In the genomic region with DNA sequence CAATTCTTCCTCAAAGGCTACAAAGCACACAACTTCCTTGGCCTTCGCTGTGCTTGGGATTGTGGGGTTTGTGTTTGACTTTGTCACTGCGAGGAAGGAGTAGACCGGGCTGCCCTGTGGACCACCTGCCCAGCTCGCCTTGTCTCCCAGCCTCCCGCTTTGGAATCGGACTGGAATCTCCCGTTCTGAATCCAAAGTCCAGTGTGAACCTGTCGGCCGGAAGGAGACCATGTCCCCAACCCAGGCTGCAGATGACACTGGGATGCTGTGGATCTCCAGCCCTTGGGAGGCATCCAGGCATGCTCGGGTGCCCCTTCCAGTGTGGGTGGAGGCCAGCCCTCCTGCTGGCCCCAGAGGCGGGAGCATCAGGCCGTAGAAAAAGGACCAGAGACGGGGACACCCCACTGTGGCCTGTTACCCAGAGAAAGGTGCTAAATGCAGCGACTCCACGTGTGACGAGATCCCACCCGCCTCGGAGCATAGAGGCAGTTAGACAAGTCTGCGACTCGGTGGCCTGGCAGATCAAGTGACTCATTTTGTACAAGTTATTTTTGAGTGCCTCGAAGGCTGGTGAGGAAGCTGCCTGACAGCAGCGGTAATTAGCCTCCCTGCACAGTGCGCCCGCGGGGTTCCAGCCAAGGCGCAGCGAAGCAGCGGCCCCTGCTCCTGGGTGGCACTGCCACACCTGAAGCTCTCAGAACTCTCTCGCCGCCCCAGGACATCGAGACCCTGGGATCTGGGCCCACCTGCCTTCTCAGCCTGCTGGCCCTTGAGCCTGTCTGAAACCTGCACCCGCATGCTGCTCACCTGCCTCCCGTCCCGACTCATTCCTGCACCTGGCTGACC, we compare ENCODE assay signal across 1 cellular context.
TF ChIP-seq lines count a peak whose summit lies in the region.

No MANE protein-coding gene starts in this region.

TF ChIP-seq in HepG2, 621 proteins besides CTCF, POLR2A, EP300 and RAD21 (continued from another document and continues in another):
- TF ChIP-seq ZBED4 (CRISPR knock-in tag; IDR thresholded peaks at IDR 0.05; ENCODE audit: borderline replicate concordance) (no peak), MED1 (CRISPR knock-in tag; IDR thresholded peaks at IDR 0.05) (peak; percentile 85), FOXA3 (CRISPR knock-in tag; IDR thresholded peaks at IDR 0.05) (peak; percentile 27; the same call in 1 of the 2 replicates), PHF21A (CRISPR knock-in tag; IDR thresholded peaks at IDR 0.05) (peak; percentile 88), MLX (CRISPR knock-in tag; IDR thresholded peaks at IDR 0.05) (no peak), FOXC1 (CRISPR knock-in tag; IDR thresholded peaks at IDR 0.05; ENCODE audit: borderline replicate concordance) (no peak), ZNF367 (CRISPR knock-in tag; IDR thresholded peaks at IDR 0.05; ENCODE audit: borderline replicate concordance) (no peak), MED13 (CRISPR knock-in tag; IDR thresholded peaks at IDR 0.05) (0 out of 2 replicates have a peak, but pooled peaks have one; percentile 34), HNF4A (CRISPR knock-in tag; IDR thresholded peaks at IDR 0.05) (peak; percentile 96), ZNF770 (CRISPR knock-in tag; IDR thresholded peaks at IDR 0.05) (peak; percentile 65), ZSCAN21 (CRISPR knock-in tag; IDR thresholded peaks at IDR 0.05; ENCODE audit: borderline replicate concordance) (peak; percentile 37; the same call in 1 of the 2 replicates), KDM5B (CRISPR knock-in tag; IDR thresholded peaks at IDR 0.05; ENCODE audit: borderline replicate concordance) (peak; percentile 43; the same call in 1 of the 2 replicates), ZNF292 (CRISPR knock-in tag; IDR thresholded peaks at IDR 0.05; ENCODE audit: borderline replicate concordance, low read depth) (peak; percentile 69; the same call in 1 of the 2 replicates), ZMYM4 (CRISPR knock-in tag; IDR thresholded peaks at IDR 0.05) (peak; percentile 34; the same call in 1 of the 2 replicates), ZNF230 (CRISPR knock-in tag; IDR thresholded peaks at IDR 0.05) (peak; percentile 67; the same call in 1 of the 2 replicates), HNRNPLL (IDR thresholded peaks at IDR 0.05; ENCODE audit: low read depth, low read length, poor library complexity, severe bottlenecking) (no peak), ZFP90 (CRISPR knock-in tag; IDR thresholded peaks at IDR 0.05; ENCODE audit: borderline replicate concordance) (0 out of 2 replicates have a peak, but pooled peaks have one; percentile 38), MTA1 (CRISPR knock-in tag; IDR thresholded peaks at IDR 0.05; ENCODE audit: borderline replicate concordance) (peak; percentile 47; the same call in 1 of the 2 replicates), SP2 (CRISPR knock-in tag; IDR thresholded peaks at IDR 0.05) (no peak), ZNF530 (CRISPR knock-in tag; IDR thresholded peaks at IDR 0.05; ENCODE audit: low read depth) (no peak), ATF7 (IDR thresholded peaks at IDR 0.05) (no peak), ATF7 (CRISPR knock-in tag; IDR thresholded peaks at IDR 0.05) (no peak), ASH2L (IDR thresholded peaks at IDR 0.05; ENCODE audit: insufficient read length, low read depth, low read length) (peak; percentile 57), ZNF780A (CRISPR knock-in tag; IDR thresholded peaks at IDR 0.05) (no peak), ESRRA (CRISPR knock-in tag; IDR thresholded peaks at IDR 0.05; ENCODE audit: low read depth) (peak; percentile 75; the same call in 1 of the 2 replicates), SNAPC2 (CRISPR knock-in tag; IDR thresholded peaks at IDR 0.05) (no peak), EED (CRISPR knock-in tag; IDR thresholded peaks at IDR 0.05) (peak; percentile 32; the same call in 1 of the 2 replicates), ZNF441 (CRISPR knock-in tag; IDR thresholded peaks at IDR 0.05; ENCODE audit: borderline replicate concordance) (peak; percentile 92), KDM2A (CRISPR knock-in tag; IDR thresholded peaks at IDR 0.05; ENCODE audit: borderline replicate concordance, low read depth) (no peak; the same call in 1 of the 2 replicates), ZNF335 (CRISPR knock-in tag; IDR thresholded peaks at IDR 0.05) (no peak), NR2C2 (CRISPR knock-in tag; IDR thresholded peaks at IDR 0.05; ENCODE audit: borderline replicate concordance) (peak; percentile 45; the same call in 1 of the 2 replicates), RBFOX2 (IDR thresholded peaks at IDR 0.05; ENCODE audit: low read depth, low read length) (peak; percentile 36; the same call in 1 of the 2 replicates), GZF1 (CRISPR knock-in tag; IDR thresholded peaks at IDR 0.05) (no peak), CEBPB (IDR thresholded peaks at IDR 0.05; ENCODE audit: borderline replicate concordance, low read depth, low read length) (no peak), RXRA (CRISPR knock-in tag; IDR thresholded peaks at IDR 0.05) (peak; percentile 50; the same call in 1 of the 2 replicates), ZNF160 (CRISPR knock-in tag; IDR thresholded peaks at IDR 0.05) (0 out of 2 replicates have a peak, but pooled peaks have one; percentile 42), ZBTB20 (CRISPR knock-in tag; IDR thresholded peaks at IDR 0.05; ENCODE audit: borderline replicate concordance, low read depth) (no peak), LCORL (IDR thresholded peaks at IDR 0.05) (no peak), LCORL (CRISPR knock-in tag; IDR thresholded peaks at IDR 0.05) (peak; percentile 92), KDM3A (CRISPR knock-in tag; IDR thresholded peaks at IDR 0.05; ENCODE audit: low read depth) (peak; percentile 57; the same call in 1 of the 2 replicates), ZMYM3 (CRISPR knock-in tag; IDR thresholded peaks at IDR 0.05) (peak; percentile 73; the same call in 1 of the 2 replicates), ZSCAN5A (CRISPR knock-in tag; IDR thresholded peaks at IDR 0.05; ENCODE audit: borderline replicate concordance) (no peak)
- TF ChIP-seq, protein P1, sequence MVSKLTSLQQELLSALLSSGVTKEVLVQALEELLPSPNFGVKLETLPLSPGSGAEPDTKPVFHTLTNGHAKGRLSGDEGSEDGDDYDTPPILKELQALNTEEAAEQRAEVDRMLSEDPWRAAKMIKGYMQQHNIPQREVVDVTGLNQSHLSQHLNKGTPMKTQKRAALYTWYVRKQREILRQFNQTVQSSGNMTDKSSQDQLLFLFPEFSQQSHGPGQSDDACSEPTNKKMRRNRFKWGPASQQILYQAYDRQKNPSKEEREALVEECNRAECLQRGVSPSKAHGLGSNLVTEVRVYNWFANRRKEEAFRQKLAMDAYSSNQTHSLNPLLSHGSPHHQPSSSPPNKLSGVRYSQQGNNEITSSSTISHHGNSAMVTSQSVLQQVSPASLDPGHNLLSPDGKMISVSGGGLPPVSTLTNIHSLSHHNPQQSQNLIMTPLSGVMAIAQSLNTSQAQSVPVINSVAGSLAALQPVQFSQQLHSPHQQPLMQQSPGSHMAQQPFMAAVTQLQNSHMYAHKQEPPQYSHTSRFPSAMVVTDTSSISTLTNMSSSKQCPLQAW (CRISPR knock-in tag; IDR thresholded peaks at IDR 0.05): 0 out of 2 replicates have a peak, but pooled peaks have one; percentile 30
- TF ChIP-seq, protein P2, sequence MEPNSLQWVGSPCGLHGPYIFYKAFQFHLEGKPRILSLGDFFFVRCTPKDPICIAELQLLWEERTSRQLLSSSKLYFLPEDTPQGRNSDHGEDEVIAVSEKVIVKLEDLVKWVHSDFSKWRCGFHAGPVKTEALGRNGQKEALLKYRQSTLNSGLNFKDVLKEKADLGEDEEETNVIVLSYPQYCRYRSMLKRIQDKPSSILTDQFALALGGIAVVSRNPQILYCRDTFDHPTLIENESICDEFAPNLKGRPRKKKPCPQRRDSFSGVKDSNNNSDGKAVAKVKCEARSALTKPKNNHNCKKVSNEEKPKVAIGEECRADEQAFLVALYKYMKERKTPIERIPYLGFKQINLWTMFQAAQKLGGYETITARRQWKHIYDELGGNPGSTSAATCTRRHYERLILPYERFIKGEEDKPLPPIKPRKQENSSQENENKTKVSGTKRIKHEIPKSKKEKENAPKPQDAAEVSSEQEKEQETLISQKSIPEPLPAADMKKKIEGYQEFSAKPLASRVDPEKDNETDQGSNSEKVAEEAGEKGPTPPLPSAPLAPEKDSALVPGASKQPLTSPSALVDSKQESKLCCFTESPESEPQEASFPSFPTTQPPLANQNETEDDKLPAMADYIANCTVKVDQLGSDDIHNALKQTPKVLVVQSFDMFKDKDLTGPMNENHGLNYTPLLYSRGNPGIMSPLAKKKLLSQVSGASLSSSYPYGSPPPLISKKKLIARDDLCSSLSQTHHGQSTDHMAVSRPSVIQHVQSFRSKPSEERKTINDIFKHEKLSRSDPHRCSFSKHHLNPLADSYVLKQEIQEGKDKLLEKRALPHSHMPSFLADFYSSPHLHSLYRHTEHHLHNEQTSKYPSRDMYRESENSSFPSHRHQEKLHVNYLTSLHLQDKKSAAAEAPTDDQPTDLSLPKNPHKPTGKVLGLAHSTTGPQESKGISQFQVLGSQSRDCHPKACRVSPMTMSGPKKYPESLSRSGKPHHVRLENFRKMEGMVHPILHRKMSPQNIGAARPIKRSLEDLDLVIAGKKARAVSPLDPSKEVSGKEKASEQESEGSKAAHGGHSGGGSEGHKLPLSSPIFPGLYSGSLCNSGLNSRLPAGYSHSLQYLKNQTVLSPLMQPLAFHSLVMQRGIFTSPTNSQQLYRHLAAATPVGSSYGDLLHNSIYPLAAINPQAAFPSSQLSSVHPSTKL (CRISPR knock-in tag; IDR thresholded peaks at IDR 0.05): peak; percentile 55
- TF ChIP-seq, protein P3, sequence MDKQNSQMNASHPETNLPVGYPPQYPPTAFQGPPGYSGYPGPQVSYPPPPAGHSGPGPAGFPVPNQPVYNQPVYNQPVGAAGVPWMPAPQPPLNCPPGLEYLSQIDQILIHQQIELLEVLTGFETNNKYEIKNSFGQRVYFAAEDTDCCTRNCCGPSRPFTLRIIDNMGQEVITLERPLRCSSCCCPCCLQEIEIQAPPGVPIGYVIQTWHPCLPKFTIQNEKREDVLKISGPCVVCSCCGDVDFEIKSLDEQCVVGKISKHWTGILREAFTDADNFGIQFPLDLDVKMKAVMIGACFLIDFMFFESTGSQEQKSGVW (CRISPR knock-in tag; IDR thresholded peaks at IDR 0.05; ENCODE audit: borderline replicate concordance): no peak
- TF ChIP-seq, protein P4, sequence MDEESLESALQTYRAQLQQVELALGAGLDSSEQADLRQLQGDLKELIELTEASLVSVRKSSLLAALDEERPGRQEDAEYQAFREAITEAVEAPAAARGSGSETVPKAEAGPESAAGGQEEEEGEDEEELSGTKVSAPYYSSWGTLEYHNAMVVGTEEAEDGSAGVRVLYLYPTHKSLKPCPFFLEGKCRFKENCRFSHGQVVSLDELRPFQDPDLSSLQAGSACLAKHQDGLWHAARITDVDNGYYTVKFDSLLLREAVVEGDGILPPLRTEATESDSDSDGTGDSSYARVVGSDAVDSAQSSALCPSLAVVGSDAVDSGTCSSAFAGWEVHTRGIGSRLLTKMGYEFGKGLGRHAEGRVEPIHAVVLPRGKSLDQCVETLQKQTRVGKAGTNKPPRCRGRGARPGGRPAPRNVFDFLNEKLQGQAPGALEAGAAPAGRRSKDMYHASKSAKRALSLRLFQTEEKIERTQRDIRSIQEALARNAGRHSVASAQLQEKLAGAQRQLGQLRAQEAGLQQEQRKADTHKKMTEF (CRISPR knock-in tag; IDR thresholded peaks at IDR 0.05): peak; percentile 49; the same call in 1 of the 2 replicates
